ENCODE assay signal across 15 cellular contexts in the genomic region with DNA sequence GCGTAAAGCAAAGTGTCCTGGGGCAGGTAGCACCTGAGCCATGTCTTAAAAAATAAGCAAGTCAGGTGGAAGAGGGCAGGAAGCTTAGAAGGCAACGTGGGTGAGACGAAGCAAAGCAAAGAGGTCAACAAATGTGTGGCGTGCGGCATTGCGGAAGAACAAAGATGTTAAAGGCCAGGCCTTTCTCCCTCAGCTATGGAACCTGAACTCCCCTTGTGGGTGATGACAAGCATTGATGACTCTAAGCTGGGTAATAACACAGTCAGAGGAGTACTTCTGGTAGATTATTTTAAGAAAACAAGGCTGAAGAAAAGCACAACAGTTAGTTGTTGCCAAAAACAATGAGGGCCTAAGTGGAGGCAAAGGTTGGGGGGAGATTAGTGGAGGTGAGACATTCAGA. TPM values are rescaled to one million over a fixed set of nuclear protein-coding genes. Genes with fewer than 3 reads are reported as not detected.
"Had no signal": no experiment of that assay in that cellular context is flagged by ENCODE, and none has a peak within 500 bp of the region (broad histone marks: within the 10 kb centered on the region; RNA-seq: fewer than 3 reads in every experiment).

No MANE protein-coding gene starts in this region.

- H3K4me3 ChIP-seq: coronary artery, gastroesophageal sphincter, testis had no signal

- H3K27me3 ChIP-seq: gastroesophageal sphincter, testis had no signal

- H3K27ac ChIP-seq: testis, WERI-Rb-1 had no signal

- H3K9me3 ChIP-seq: gastroesophageal sphincter, testis had no signal

- H3K36me3 ChIP-seq: gastroesophageal sphincter, WERI-Rb-1 had no signal

- DNase-seq: activated CD4-positive, alpha-beta T cell treated with anti-CD3 and anti-CD28 coated beads for 36 hours; activated CD8-positive, alpha-beta memory T cell treated with anti-CD3 and anti-CD28 coated beads, Interleukin-2, amount 50 U/mL, for 48 hours; activated CD8-positive, alpha-beta T cell treated with anti-CD3 and anti-CD28 coated beads for 36 hours; activated naive CD8-positive, alpha-beta T cell treated with anti-CD3 and anti-CD28 coated beads, Interleukin-2, amount 10 ng/mL, durations not matched to agents 7 days and 5 days; aorta; effector CD4-positive, alpha-beta T cell; hypothalamus; stimulated activated CD4-positive, alpha-beta T cell treated with anti-CD3 and anti-CD28 coated beads, Interleukin-4, amount 100 ng/mL, for 4 hours; stimulated activated naive CD8-positive, alpha-beta T cell treated with anti-CD3 and anti-CD28 coated beads, Interleukin-15, amount 100 ng/mL, for 72 hours; T-cell; T1000; testis; WERI-Rb-1 had no signal

- ATAC-seq: activated CD4-positive, alpha-beta T cell treated with anti-CD3 and anti-CD28 coated beads for 36 hours; activated CD8-positive, alpha-beta T cell treated with anti-CD3 and anti-CD28 coated beads for 36 hours; gastroesophageal sphincter; stimulated activated naive CD8-positive, alpha-beta T cell treated with anti-CD3 and anti-CD28 coated beads, Interleukin-15, amount 100 ng/mL, for 72 hours; T-cell had no signal

RNA-seq across cellular contexts. Expression of a gene that starts 29.0 kb away (rescaled TPM):
- total RNA-seq: activated CD4-positive, alpha-beta T cell treated with anti-CD3 and anti-CD28 coated beads for 36 hours; activated CD8-positive, alpha-beta T cell treated with anti-CD3 and anti-CD28 coated beads for 36 hours; activated naive CD8-positive, alpha-beta T cell treated with anti-CD3 and anti-CD28 coated beads, Interleukin-2, amount 10 ng/mL, durations not matched to agents 7 days and 5 days had no signal
